Comparison of ENCODE assay signal across 17 cellular contexts in the genomic region with DNA sequence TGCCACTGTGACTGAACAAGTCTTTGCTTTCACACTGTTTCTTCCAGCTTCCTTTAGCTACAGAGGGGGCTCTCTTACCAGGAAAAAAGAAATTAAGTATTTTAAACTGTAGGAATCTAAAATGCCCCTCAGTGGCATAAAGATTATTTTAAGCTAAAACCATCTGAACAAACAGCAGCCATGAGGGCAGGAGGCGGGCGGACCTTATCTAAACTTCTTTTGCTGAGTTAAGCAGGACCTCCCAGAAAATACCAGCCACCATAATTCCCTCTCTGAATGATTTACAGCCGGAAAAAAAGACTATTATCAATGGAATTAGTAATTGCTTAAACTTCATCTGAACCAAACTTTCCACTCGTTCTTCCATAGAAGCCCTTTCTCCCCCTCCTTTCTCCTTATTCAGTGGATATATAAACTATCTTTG. TPM values are rescaled to one million over a fixed set of nuclear protein-coding genes. Genes with fewer than 3 reads are reported as not detected.
DNase-seq lines count a peak whose midpoint lies in the region; ATAC-seq, FAIRE-seq and TF ChIP-seq lines count a peak whose summit lies in the region.
"Had no signal": no experiment of that assay in that cellular context is flagged by ENCODE, and none has a peak within 500 bp of the region (broad histone marks: within the 10 kb centered on the region; RNA-seq: fewer than 3 reads in every experiment).

No MANE protein-coding gene starts in this region.

- peaks cover 4% of the 10 kb centered on the region for H3K4me1 ChIP-seq in CD8-positive, alpha-beta memory T cell (ENCODE audit: insufficient read depth, low read length)
- H3K4me1 ChIP-seq in K562 (replicated peaks in 1 of 2; ENCODE audit: control insufficient read depth in 2 of 2, insufficient read depth in 2 of 2, low read length in 2 of 2), result peaks cover 10 to 47% of the 10 kb centered on the region in 2 experiments
- H3K4me1 ChIP-seq: BE2C had no signal

- CTCF ChIA-PET in CD8-positive, alpha-beta memory T cell (lab: Charles Lee), result no interaction called here
- CTCF ChIA-PET in K562 (lab: Yijun Ruan, JAX; ENCODE audit: low intra/inter-chr PET ratio), result interaction anchor here (0.7 kb wide), 1 partner anchor 467 kb away, joined by 3 read pairs; no protein-coding TSS in a partner anchor

- H3K4me1 Mint-ChIP-seq in CD8-positive, alpha-beta memory T cell, result peaks cover 8 to 13% (median 10%) of the 10 kb centered on the region in 3 donors
- peaks cover 23% of the 10 kb centered on the region for H3K4me1 Mint-ChIP-seq in mesothelial cell of epicardium

- H3K36me3 Mint-ChIP-seq in CD8-positive, alpha-beta memory T cell, result no peaks in the 10 kb centered on the region
- H3K36me3 Mint-ChIP-seq in mesothelial cell of epicardium, result no peaks in the 10 kb centered on the region
- H3K36me3 Mint-ChIP-seq: CD14-positive monocyte had no signal

- no peaks in the 10 kb centered on the region for H3K9me3 Mint-ChIP-seq in CD8-positive, alpha-beta memory T cell
- no peaks in the 10 kb centered on the region for H3K9me3 Mint-ChIP-seq in mesothelial cell of epicardium

- H3K9me1 ChIP-seq in K562 (ENCODE audit: control insufficient read depth, insufficient read depth, low read length), result no peaks in the 10 kb centered on the region

- peak overlapping the region; percentile 34 for H3K27ac ChIP-seq in CD8-positive, alpha-beta memory T cell (ENCODE audit: low read depth, low read length)
- peak overlapping the region; percentile 86 for H3K27ac ChIP-seq in K562 (ENCODE audit: extremely low read depth, low read depth, low read length)
- H3K27ac ChIP-seq: KMS-11, RWPE1 had no signal

- no peaks in the 10 kb centered on the region for H3K79me2 ChIP-seq in K562 (ENCODE audit: control insufficient read depth, insufficient read depth, low read length)

- TF ChIP-seq POLR2A in K562 (conservative IDR thresholded peaks at IDR 0.05), result no peak; the same call in none of the 2 replicates

- peak; percentile 85; the same call in 1 of the 2 replicates for TF ChIP-seq EP300 in K562 (IDR thresholded peaks at IDR 0.05; ENCODE audit: low read length)

- TF ChIP-seq RAD21 in K562 (CRISPR knock-in tag; conservative IDR thresholded peaks at IDR 0.05 in 1 of 2, IDR thresholded peaks at IDR 0.05 in 1 of 2), result no peak

- peak; percentile 74 for FAIRE-seq in K562 (lab: Jason Lieb, UNC)

- peaks cover 8 to 35% of the 10 kb centered on the region in 2 donors for H3K27me3 Mint-ChIP-seq in CD8-positive, alpha-beta memory T cell
- H3K27me3 Mint-ChIP-seq in mesothelial cell of epicardium (ENCODE audit: low read depth), result no peaks in the 10 kb centered on the region

- no peaks in the 10 kb centered on the region for H4K20me1 ChIP-seq in K562 (replicated peaks; ENCODE audit: control insufficient read depth, insufficient read depth, low read length)

- TF ChIP-seq CTCF in K562 (IDR thresholded peaks at IDR 0.05 in 2 of 3, conservative IDR thresholded peaks at IDR 0.05 in 1 of 3; ENCODE audit: insufficient read depth in 2 of 3, low read depth in 1 of 3, low read length in 3 of 3) (no peak), mesothelial cell of epicardium (IDR thresholded peaks at IDR 0.05; ENCODE audit: unreplicated experiment) (no peak)

- ATAC-seq in K562 (peak; percentile 79), GM18520 (IDR thresholded peaks at IDR 0.05; ENCODE audit: unreplicated experiment) (no peak), GM21786 (IDR thresholded peaks at IDR 0.05; ENCODE audit: unreplicated experiment) (no peak)

- POLR2A ChIA-PET in CD8-positive, alpha-beta memory T cell (lab: Charles Lee), result no interaction called here
- POLR2A ChIA-PET in K562 (lab: Yijun Ruan, JAX), result interaction anchor here (1.5 kb wide), 1 partner anchor 12 kb away, joined by 4 read pairs; no protein-coding TSS in a partner anchor

- intact Hi-C loops in K562 (cut with micrococcal nuclease), result loop anchor here (5.0 kb wide), 2 partner anchors 86 to 281 kb away; no protein-coding TSS in a partner anchor

- no peaks in the 10 kb centered on the region for H3K9me3 ChIP-seq in CD8-positive, alpha-beta memory T cell (ENCODE audit: low read length)
- peaks cover 6% of the 10 kb centered on the region; the same call in 1 of the 2 replicates for H3K9me3 ChIP-seq in K562 (replicated peaks; ENCODE audit: control insufficient read depth, insufficient read depth, low read depth, low read length)
- H3K9me3 ChIP-seq: BE2C had no signal

- peak overlapping the region; percentile 59 for H3K4me2 ChIP-seq in K562 (ENCODE audit: insufficient read depth, low read length)
- H3K4me2 ChIP-seq: KMS-11 had no signal

- in situ Hi-C loops in K562 (cut with MboI), result no loop called here

- no peaks in the 10 kb centered on the region for H3K36me3 ChIP-seq in CD8-positive, alpha-beta memory T cell (ENCODE audit: insufficient read depth, low read length)
- no peaks in the 10 kb centered on the region for H3K36me3 ChIP-seq in K562 (ENCODE audit: control insufficient read depth, insufficient read depth, low read length)
- H3K36me3 ChIP-seq: BE2C had no signal

- no peak for DNase-seq in CD8-positive, alpha-beta memory T cell
- peak; percentile 56 for DNase-seq in OCI-M1 (lab: John Stamatoyannopoulos, UW)
- peak in 2 of 4 experiments; percentile 74 to 80 for DNase-seq in K562 (ENCODE audit: extremely low read depth in 1 of 4, low spot score in 3 of 4)
- DNase-seq in mesothelial cell of epicardium (ENCODE audit: low spot score in 2 of 2, unreplicated experiment in 2 of 2), result no peak
- no peak for DNase-seq in foreskin melanocyte
- no peak for DNase-seq in NCI-H187 treated with DMSO at 0.1 percent for 48 hours (lab: John Stamatoyannopoulos, UW)
- DNase-seq: NK-92 treated with Interleukin-12 subunit alpha and Interleukin-12 subunit beta, amount 100 ng/mL, for 24 hours had no signal

- H3K27ac Mint-ChIP-seq in CD8-positive, alpha-beta memory T cell, result no peak overlapping the region
- peak overlapping the region; percentile 77 for H3K27ac Mint-ChIP-seq in mesothelial cell of epicardium

- H3K9ac ChIP-seq in K562 (ENCODE audit: insufficient read depth in 1 of 2, low read depth in 2 of 2, low read length in 2 of 2), result peak overlapping the region in 1 of 2 experiments; percentile 69; a peak in 2 of 4 replicates
- H3K9ac ChIP-seq: KMS-11 had no signal

- WGBS in K562 (ENCODE audit: insufficient coverage, low coverage, missing lambda C conversion rate), result 0% methylated on average over 4 of the region's 4 CpGs

- H3K27me3 ChIP-seq in CD8-positive, alpha-beta memory T cell (ENCODE audit: insufficient read depth, low read length, poor library complexity, severe bottlenecking), result no peaks in the 10 kb centered on the region
- no peaks in the 10 kb centered on the region for H3K27me3 ChIP-seq in K562 (ENCODE audit: control insufficient read depth in 2 of 2, insufficient read depth in 2 of 2, low read length in 2 of 2)
- H3K27me3 ChIP-seq: BE2C had no signal

- H2AFZ ChIP-seq in K562 (ENCODE audit: low read depth, low read length), result peak overlapping the region; percentile 87

- BruUV-seq in K562 (replicated peaks; lab: Mats Ljungman, UMichigan), result TSS peak; percentile 88

- no peak overlapping the region for H3K4me3 Mint-ChIP-seq in CD8-positive, alpha-beta memory T cell
- H3K4me3 Mint-ChIP-seq in mesothelial cell of epicardium, result no peak overlapping the region

- no peak overlapping the region for H3K4me3 ChIP-seq in CD8-positive, alpha-beta memory T cell (ENCODE audit: low read length)
- no peak overlapping the region for H3K4me3 ChIP-seq in K562

TF ChIP-seq in K562, 482 proteins besides CTCF, POLR2A, EP300 and RAD21 (continues in another document):
- TF ChIP-seq ADNP (tag; IDR thresholded peaks at IDR 0.05) (no peak), GABPB2 (CRISPR knock-in tag; conservative IDR thresholded peaks at IDR 0.05) (no peak), POLR2G (IDR thresholded peaks at IDR 0.05; ENCODE audit: low read depth, low read length) (0 out of 2 replicates have a peak, but pooled peaks have one; percentile 34)

RNA-seq across cellular contexts. Expression of gene TOPAZ1, which starts 5.2 kb away (rescaled TPM):
- not detected for total RNA-seq in CD8-positive, alpha-beta memory T cell
- not detected for polyA plus RNA-seq in CD8-positive, alpha-beta memory T cell
- total RNA-seq in K562 (2011; cell fraction: chromatin; rRNA removed; ENCODE audit: low replicate concordance), result not detected in 2 replicates
- total RNA-seq in K562 (2011; cell fraction: nucleolus; rRNA removed), result not detected in 2 replicates
- total RNA-seq in K562 (2011; cell fraction: nucleoplasm; rRNA removed), result not detected in 2 replicates
- total RNA-seq in K562 (2014; rRNA removed) (not detected in 2 replicates), K562 (2014; rRNA removed; fragmentation: Illumina TruSeq; extraction: Trizol) (not detected in 2 replicates), K562 (2015; rRNA removed; fragmentation: Illumina TruSeq; extraction: Trizol) (not detected in 2 replicates), K562 (2021) (not detected in 2 replicates), mesothelial cell of epicardium (not detected in 3 replicates)
- polyA plus RNA-seq in K562 (2011; rRNA removed) (not detected in 2 replicates), K562 (2014; fragmentation: Illumina TruSeq; extraction: Trizol) (not detected in 2 replicates), K562 (2014; fragmentation: Nextera tagmentation; extraction: Ambion mirVana) (under 1 TPM in 1 of 2 experiments, not detected in 1; 0.01 TPM), K562 (2014; rRNA removed) (not detected in 2 replicates)
- polyA plus RNA-seq in K562 (2011; cell fraction: cytosol; rRNA removed), result not detected in 2 replicates
- not detected in 2 replicates for polyA plus RNA-seq in K562 (2011; cell fraction: nucleus; rRNA removed)
- not detected in 2 replicates for polyA plus RNA-seq in K562 (2012)
- not detected in 2 replicates for polyA minus RNA-seq in K562 (2011; rRNA and poly(A)+ RNA removed)
- not detected in 2 replicates for polyA minus RNA-seq in K562 (2011; cell fraction: cytosol; rRNA and poly(A)+ RNA removed)
- not detected in 2 replicates for polyA minus RNA-seq in K562 (2011; cell fraction: nucleus; rRNA and poly(A)+ RNA removed)
- total RNA-seq: Calu3, H4, IMR-90, SK-MEL-5 had no signal
- polyA plus RNA-seq: CD14-positive monocyte, IMR-90 had no signal
